Comparison of ENCODE assay signal across 26 cellular contexts in the genomic region with DNA sequence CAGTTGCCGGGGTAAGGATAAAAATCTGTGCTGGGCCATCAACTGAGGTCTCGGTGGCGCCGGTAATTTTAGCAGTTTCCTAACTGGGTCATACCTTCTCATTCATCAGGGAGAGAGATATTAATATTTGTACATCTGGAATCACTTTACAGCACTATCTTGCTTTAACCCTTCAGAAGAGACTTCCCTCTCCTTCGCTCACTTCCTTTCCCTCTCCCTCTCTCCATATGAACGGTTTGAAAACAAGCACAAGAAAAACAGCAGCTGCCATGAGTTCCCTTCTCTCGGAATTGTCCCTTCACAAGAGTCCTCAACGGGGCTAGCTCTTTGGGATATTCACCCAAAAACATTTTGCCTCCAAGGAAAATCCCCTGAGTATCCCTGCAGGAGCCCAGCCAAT.
"Had no signal": no experiment of that assay in that cellular context is flagged by ENCODE, and none has a peak within 500 bp of the region (broad histone marks: within the 10 kb centered on the region; RNA-seq: fewer than 3 reads in every experiment).

No MANE protein-coding gene starts in this region.

- H3K9me3 Mint-ChIP-seq: natural killer cell treated with Interleukin-12 subunit alpha and Interleukin-12 subunit beta and Interleukin-15 and Interleukin-18, amount 100 ng/mL, for 72 hours; neural progenitor cell; stimulated activated effector memory CD8-positive, alpha-beta T cell treated with anti-CD3 and anti-CD28 coated beads, Interleukin-12 subunit alpha, Interleukin-12 subunit beta, amount 100 ng/mL, for 72 hours; stimulated activated naive B cell treated with anti-CD40 and anti-IgM and Interleukin-4, amounts not matched to agents 10 μg/mL and 1 μg/mL and 100 μg/mL, for 72 hours; stimulated activated naive CD8-positive, alpha-beta T cell treated with anti-CD3 and anti-CD28 coated beads, Interleukin-15, Interleukin-2, amounts not matched to agents 100 ng/mL and 50 ng/mL, for 24 hours; type B pancreatic cell had no signal

- DNase-seq: naive thymus-derived CD8-positive, alpha-beta T cell; occipital lobe; ovary; psoas muscle; right cardiac atrium; right lobe of liver; sigmoid colon; small intestine; stimulated activated CD4-positive, alpha-beta T cell treated with anti-CD3 and anti-CD28 coated beads, Interleukin-15, amount 100 ng/mL, for 24 hours; stimulated activated CD4-positive, alpha-beta T cell treated with anti-CD3 and anti-CD28 coated beads, Interleukin-2, amount 100 ng/mL, for 24 hours; stimulated activated CD4-positive, alpha-beta T cell treated with anti-CD3 and anti-CD28 coated beads, Interleukin-2, amount 100 ng/mL, for 48 hours; stimulated activated CD4-positive, alpha-beta T cell treated with anti-CD3 and anti-CD28 coated beads, Interleukin-4, amount 100 ng/mL, for 24 hours; stimulated activated naive B cell treated with anti-CD40 and anti-IgM and Interleukin-4, amounts not matched to agents 10 μg/mL and 1 μg/mL and 100 μg/mL, for 72 hours; stimulated activated naive CD4-positive, alpha-beta T cell treated with Interleukin-2 at 50 U/mL for 16 hours; stomach; testis; tibial artery; transverse colon; upper lobe of right lung; uterus had no signal

- H3K27ac Mint-ChIP-seq: natural killer cell treated with Interleukin-12 subunit alpha and Interleukin-12 subunit beta and Interleukin-15 and Interleukin-18, amount 100 ng/mL, for 72 hours; neural progenitor cell; progenitor cell of endocrine pancreas; stimulated activated effector memory CD8-positive, alpha-beta T cell treated with anti-CD3 and anti-CD28 coated beads, Interleukin-12 subunit alpha, Interleukin-12 subunit beta, amount 100 ng/mL, for 72 hours; stimulated activated naive B cell treated with anti-CD40 and anti-IgM and Interleukin-4, amounts not matched to agents 10 μg/mL and 1 μg/mL and 100 μg/mL, for 72 hours; stimulated activated naive CD8-positive, alpha-beta T cell treated with anti-CD3 and anti-CD28 coated beads, Interleukin-15, Interleukin-2, amounts not matched to agents 100 ng/mL and 50 ng/mL, for 24 hours; type B pancreatic cell had no signal

- H3K4me1 Mint-ChIP-seq: naive thymus-derived CD8-positive, alpha-beta T cell; neural progenitor cell; stimulated activated effector memory CD8-positive, alpha-beta T cell treated with anti-CD3 and anti-CD28 coated beads, Interleukin-12 subunit alpha, Interleukin-12 subunit beta, amount 100 ng/mL, for 72 hours; stimulated activated naive B cell treated with anti-CD40 and anti-IgM and Interleukin-4, amounts not matched to agents 10 μg/mL and 1 μg/mL and 100 μg/mL, for 72 hours had no signal

- H3K4me3 Mint-ChIP-seq: naive thymus-derived CD8-positive, alpha-beta T cell; natural killer cell treated with Interleukin-12 subunit alpha and Interleukin-12 subunit beta and Interleukin-15 and Interleukin-18, amount 100 ng/mL, for 72 hours; neural progenitor cell; stimulated activated effector memory CD8-positive, alpha-beta T cell treated with anti-CD3 and anti-CD28 coated beads, Interleukin-12 subunit alpha, Interleukin-12 subunit beta, amount 100 ng/mL, for 72 hours; stimulated activated naive B cell treated with anti-CD40 and anti-IgM and Interleukin-4, amounts not matched to agents 10 μg/mL and 1 μg/mL and 100 μg/mL, for 72 hours; stimulated activated naive CD8-positive, alpha-beta T cell treated with anti-CD3 and anti-CD28 coated beads, Interleukin-15, Interleukin-2, amounts not matched to agents 100 ng/mL and 50 ng/mL, for 24 hours; type B pancreatic cell had no signal

- H3K36me3 Mint-ChIP-seq: naive thymus-derived CD8-positive, alpha-beta T cell; natural killer cell treated with Interleukin-12 subunit alpha and Interleukin-12 subunit beta and Interleukin-15 and Interleukin-18, amount 100 ng/mL, for 72 hours; neural progenitor cell; stimulated activated effector memory CD8-positive, alpha-beta T cell treated with anti-CD3 and anti-CD28 coated beads, Interleukin-12 subunit alpha, Interleukin-12 subunit beta, amount 100 ng/mL, for 72 hours; stimulated activated naive B cell treated with anti-CD40 and anti-IgM and Interleukin-4, amounts not matched to agents 10 μg/mL and 1 μg/mL and 100 μg/mL, for 72 hours; type B pancreatic cell had no signal
